ENCODE assay signal across 24 cellular contexts in the genomic region with DNA sequence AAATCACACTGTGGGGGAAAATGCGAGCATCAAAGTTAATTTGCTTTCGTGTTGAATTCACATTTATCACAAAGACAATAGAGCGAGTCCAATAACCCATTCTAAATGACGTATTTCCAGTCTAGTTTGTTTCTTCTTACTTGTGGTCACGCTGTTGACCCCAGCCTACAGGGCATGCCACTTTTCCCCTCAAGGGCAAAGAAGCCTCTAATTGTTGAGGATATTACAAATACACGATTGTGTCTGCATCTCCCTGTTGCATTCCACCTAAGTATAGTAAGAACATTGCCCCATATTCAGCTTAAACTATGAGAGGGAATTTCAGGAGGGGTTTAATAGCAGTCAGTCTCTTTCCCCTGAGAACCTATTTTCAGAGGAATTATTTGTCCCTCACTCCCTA.
"Had no signal": no experiment of that assay in that cellular context is flagged by ENCODE, and none has a peak within 500 bp of the region (broad histone marks: within the 10 kb centered on the region; RNA-seq: fewer than 3 reads in every experiment).

No MANE protein-coding gene starts in this region.

- H3K4me3 ChIP-seq: adrenal gland, colonic mucosa, lower lobe of right lung, ovary, prostate gland, thyroid gland had no signal

- H3K9me3 Mint-ChIP-seq: activated B cell treated with CpG ODN at 0.5 μM for 24 hours; activated T-cell treated with anti-CD3 and anti-CD28 coated beads, Interleukin-2, amount 50 U/mL, for 4 hours; activated T-helper 2 cell treated with anti-CD3 and anti-CD28 coated beads, Interferon-gamma antibody, Interleukin-2, Interleukin-4, amounts not matched to agents 10 μg/mL and 5 μg/mL and 100 μg/mL, durations not matched to agents 14 hours and 24 hours and 36 hours; effector memory CD8-positive, alpha-beta T cell; mesothelial cell of epicardium; natural killer cell; T-helper 1 cell treated with Interleukin-12 subunit alpha and Interleukin-12 subunit beta and Interleukin-4 antibody, amounts not matched to agents 30 μg/mL and 1 μg/mL, for 36 hours had no signal

- H3K9me3 ChIP-seq: adrenal gland, colonic mucosa, lower lobe of right lung, neutrophil, ovary, prostate gland, thyroid gland had no signal

- H3K4me1 Mint-ChIP-seq: natural killer cell had no signal

- H3K27ac ChIP-seq: adrenal gland, dorsolateral prefrontal cortex, lower lobe of right lung, neutrophil, ovary, prostate gland had no signal

- H3K27me3 ChIP-seq: adrenal gland, colonic mucosa, dorsolateral prefrontal cortex, ovary, thyroid gland had no signal

- H3K36me3 Mint-ChIP-seq: activated naive CD8-positive, alpha-beta T cell; mesothelial cell of epicardium; natural killer cell had no signal

- H3K4me3 Mint-ChIP-seq: activated B cell treated with CpG ODN at 0.5 μM for 24 hours; activated CD4-positive, alpha-beta T cell treated with anti-CD3 and anti-CD28 coated beads for 36 hours; activated naive CD8-positive, alpha-beta T cell; activated T-cell treated with anti-CD3 and anti-CD28 coated beads, Interleukin-2, amount 50 U/mL, for 4 hours; effector memory CD8-positive, alpha-beta T cell; mesothelial cell of epicardium; natural killer cell; T-helper 1 cell treated with Interleukin-12 subunit alpha and Interleukin-12 subunit beta and Interleukin-4 antibody, amounts not matched to agents 30 μg/mL and 1 μg/mL, for 36 hours had no signal

- ATAC-seq: activated CD4-positive, alpha-beta T cell treated with anti-CD3 and anti-CD28 coated beads for 36 hours; activated T-cell treated with anti-CD3 and anti-CD28 coated beads, Interleukin-2, amount 50 U/mL, for 4 hours; effector memory CD8-positive, alpha-beta T cell; left lobe of liver; lower lobe of right lung; natural killer cell had no signal

- H3K36me3 ChIP-seq: adrenal gland, colonic mucosa, lower lobe of right lung, neutrophil, ovary, prostate gland, thyroid gland had no signal

- H3K27ac Mint-ChIP-seq: activated B cell treated with CpG ODN at 0.5 μM for 24 hours; activated CD4-positive, alpha-beta T cell treated with anti-CD3 and anti-CD28 coated beads for 36 hours; activated naive CD8-positive, alpha-beta T cell; activated T-helper 2 cell treated with anti-CD3 and anti-CD28 coated beads, Interferon-gamma antibody, Interleukin-2, Interleukin-4, amounts not matched to agents 10 μg/mL and 5 μg/mL and 100 μg/mL, durations not matched to agents 14 hours and 24 hours and 36 hours; effector memory CD8-positive, alpha-beta T cell; natural killer cell; T-helper 1 cell treated with Interleukin-12 subunit alpha and Interleukin-12 subunit beta and Interleukin-4 antibody, amounts not matched to agents 30 μg/mL and 1 μg/mL, for 36 hours had no signal

- DNase-seq: activated B cell treated with CpG ODN at 0.5 μM for 24 hours; activated CD4-positive, alpha-beta T cell treated with anti-CD3 and anti-CD28 coated beads for 36 hours; activated CD4-positive, alpha-beta T cell treated with anti-CD3 and anti-CD28 coated beads, Interleukin-2, amount 50 U/mL, for 48 hours; activated CD8-positive, alpha-beta memory T cell treated with anti-CD3 and anti-CD28 coated beads, Interleukin-2, amount 50 U/mL, for 48 hours; activated naive CD4-positive, alpha-beta T cell; activated T-cell treated with anti-CD3 and anti-CD28 coated beads, Interleukin-2, amount 50 U/mL, for 4 hours; adrenal gland; colonic mucosa; dorsolateral prefrontal cortex; effector memory CD8-positive, alpha-beta T cell; lower lobe of right lung; natural killer cell; ovary; stimulated activated CD4-positive, alpha-beta T cell treated with anti-CD3 and anti-CD28 coated beads, Interleukin-4, amount 100 ng/mL, for 24 hours; stimulated activated naive CD4-positive, alpha-beta T cell treated with Interleukin-2 at 50 U/mL for 16 hours; T1000; thyroid gland had no signal

- H3K4me1 ChIP-seq: colonic mucosa, lower lobe of right lung, prostate gland had no signal
